Comparison of ENCODE assay signal across 8 cellular contexts in genomic region chr6:31272431-31272830, GRCh38. TPM values are rescaled to one million over a fixed set of nuclear protein-coding genes. Genes with fewer than 3 reads are reported as not detected.
A peak's percentile ranks its signal among the peaks of the same experiment; 100 is the strongest.
DNase-seq lines count a peak whose midpoint lies in the region; ATAC-seq and TF ChIP-seq lines count a peak whose summit lies in the region.

No MANE protein-coding gene starts in this region.

- 10 to 23% methylated on average over 4 of the region's 4 CpGs for WGBS in heart right ventricle, 2 donors

- H3K4me3 ChIP-seq in ACC112 (ENCODE audit: low read depth, low read length) (peak overlapping the region; percentile 85), WI38 (ENCODE audit: low read depth, low read length) (peak overlapping the region; percentile 89), heart right ventricle (peak overlapping the region; percentile 31 to 97 (median 77)), retinal pigment epithelial cell (ENCODE audit: low read length) (peak overlapping the region; percentile 73)

- peak overlapping the region; percentile 55 for H2AFZ ChIP-seq in ACC112 (ENCODE audit: low read length, unreplicated experiment)

- H3K79me2 ChIP-seq in ACC112 (ENCODE audit: control insufficient read depth, insufficient read depth, low read length, unreplicated experiment) = peaks cover 10% of the 10 kb centered on the region

- H3K27me3 ChIP-seq in ACC112 (ENCODE audit: insufficient read depth, low read length) = peaks cover 24% of the 10 kb centered on the region
- peaks cover 0 to 5% (median 0%) of the 10 kb centered on the region in 7 donors for H3K27me3 ChIP-seq in heart right ventricle

- intact Hi-C loops in heart right ventricle (cut with DNase I) = loop anchor here in 7 of 10 donors (2.0 to 10.0 kb wide), 7 partner anchors 70 to 138 kb away; partner anchors contain the start of genes HLA-B (in 2 of the 7) and PSORS1C2 (in 2 of the 7)

- H3K27ac ChIP-seq in ACC112 (ENCODE audit: low read depth, low read length) (peak overlapping the region; percentile 59; the same call in 1 of the 2 replicates), heart right ventricle (peak overlapping the region; percentile 72 to 100 (median 98))

- peaks cover 14% of the 10 kb centered on the region for H3K4me1 ChIP-seq in ACC112 (ENCODE audit: control insufficient read depth, insufficient read depth, low read length, unreplicated experiment)
- peaks cover 0 to 25% (median 7%) of the 10 kb centered on the region in 9 donors for H3K4me1 ChIP-seq in heart right ventricle

- no peak for TF ChIP-seq CTCF in WI38 (IDR thresholded peaks at IDR 0.05; ENCODE audit: low read depth, low read length)
- no peak for TF ChIP-seq CTCF in heart right ventricle (IDR thresholded peaks at IDR 0.05)
- TF ChIP-seq CTCF in retinal pigment epithelial cell (conservative IDR thresholded peaks at IDR 0.05; ENCODE audit: low read depth, low read length) = no peak

- no peaks in the 10 kb centered on the region; the same call in 1 of the 2 replicates for H3K36me3 ChIP-seq in ACC112 (ENCODE audit: insufficient read depth, low read length)
- H3K36me3 ChIP-seq in heart right ventricle = peaks cover 0 to 32% (median 0%) of the 10 kb centered on the region in 9 donors

- ATAC-seq in GM21381 (IDR thresholded peaks at IDR 0.05; ENCODE audit: unreplicated experiment) = peak; percentile 2
- ATAC-seq in heart right ventricle = peak in 5 of 8 donors; percentile 1 to 23 (median 18)
- no peak for ATAC-seq in GM21529 (IDR thresholded peaks at IDR 0.05; ENCODE audit: unreplicated experiment)
- no peak for ATAC-seq in GM21786 (IDR thresholded peaks at IDR 0.05; ENCODE audit: unreplicated experiment)

- no peaks in the 10 kb centered on the region for H3K9me3 ChIP-seq in heart right ventricle

- DNase-seq in heart right ventricle (no peak), retinal pigment epithelial cell (ENCODE audit: low read depth) (no peak), OCI-M2 (lab: John Stamatoyannopoulos, UW; ENCODE audit: unreplicated experiment) (no peak)

RNA-seq across cellular contexts. Expression of gene HLA-C, which starts 0.5 kb away (rescaled TPM):
- total RNA-seq in heart right ventricle = 1,000 to 10,000 TPM in 1 of 10 donors, 100 to 1,000 TPM in 9; 121 to 1,262 (median 232) TPM
- 100 to 1,000 TPM; 193 to 266 TPM for polyA plus RNA-seq in heart right ventricle

Comparison
In these comparisons a context has a peak if more than half of its experiments do, and no peak if none do; other contexts are left out.
1. ATAC-seq: peak in GM21381 (single experiment) and heart right ventricle (5 of 8); none in GM21529 (single experiment) and GM21786 (single experiment).
2. Peak in every context shown above with its lines, with median percentiles within 50 percentile points of each other: H3K4me3 ChIP-seq.